In the genomic region with DNA sequence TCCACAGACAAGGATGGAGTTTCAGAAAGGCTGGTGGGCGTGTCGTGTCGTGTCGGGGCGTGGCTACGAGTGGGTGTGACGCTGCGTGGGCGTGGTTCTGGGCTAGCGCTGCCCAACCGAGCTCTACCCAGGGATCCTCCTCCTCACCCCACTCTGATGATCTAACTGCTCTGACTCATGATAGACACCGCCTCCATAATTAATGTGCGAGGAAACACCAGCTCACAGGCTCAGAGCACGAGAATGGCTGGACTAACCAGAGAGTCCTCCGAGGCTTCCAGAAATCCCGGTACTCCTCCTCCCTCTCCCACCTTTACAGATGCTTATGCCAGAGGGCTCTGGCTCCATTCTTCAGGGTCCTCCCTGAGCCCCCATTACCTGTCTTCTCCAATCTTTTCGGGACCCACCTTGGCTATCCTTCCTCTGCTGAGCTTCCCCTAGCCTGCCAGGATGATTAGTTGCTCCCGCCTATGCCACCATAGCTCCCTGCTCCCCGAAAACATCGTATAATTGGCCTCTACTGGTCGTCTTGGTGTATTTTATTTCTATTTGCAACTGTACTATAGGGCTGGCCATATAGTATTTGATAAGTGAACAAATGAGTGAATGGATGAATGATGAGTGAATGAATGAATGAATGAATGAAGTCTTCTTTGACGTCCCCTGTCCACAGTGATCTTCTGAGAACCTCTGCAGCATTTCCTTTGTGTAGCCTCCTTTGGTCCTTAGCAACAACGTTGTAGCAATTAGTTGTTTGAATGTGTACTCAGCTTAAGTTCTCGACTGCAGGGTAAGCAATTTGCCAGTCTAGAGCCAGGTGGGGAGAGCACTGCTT, we compare ENCODE assay signal across 9 cellular contexts. TPM values are rescaled to one million over a fixed set of nuclear protein-coding genes. Genes with fewer than 3 reads are reported as not detected.
DNase-seq lines count a peak whose midpoint lies in the region; ATAC-seq and TF ChIP-seq lines count a peak whose summit lies in the region.
"Had no signal": no experiment of that assay in that cellular context is flagged by ENCODE, and none has a peak within 500 bp of the region (broad histone marks: within the 10 kb centered on the region; RNA-seq: fewer than 3 reads in every experiment).

No MANE protein-coding gene starts in this region.

- H3K4me3 Mint-ChIP-seq in activated T-cell treated with anti-CD3 and anti-CD28 coated beads, Interleukin-2, amount 50 U/mL, for 72 hours = peak overlapping the region; percentile 54 to 64
- peak overlapping the region; percentile 5 for H3K4me3 Mint-ChIP-seq in natural killer cell treated with Interleukin-12 subunit alpha and Interleukin-12 subunit beta and Interleukin-15 and Interleukin-18, amount 100 ng/mL, for 72 hours
- peak overlapping the region; percentile 1 to 61 for H3K4me3 Mint-ChIP-seq in stimulated activated naive CD8-positive, alpha-beta T cell treated with anti-CD3 and anti-CD28 coated beads, Interleukin-15, amount 100 ng/mL, for 72 hours

- no peaks in the 10 kb centered on the region for H3K36me3 Mint-ChIP-seq in activated T-cell treated with anti-CD3 and anti-CD28 coated beads, Interleukin-2, amount 50 U/mL, for 72 hours (ENCODE audit: insufficient read depth in 2 of 2)
- no peaks in the 10 kb centered on the region for H3K36me3 Mint-ChIP-seq in natural killer cell treated with Interleukin-12 subunit alpha and Interleukin-12 subunit beta and Interleukin-15 and Interleukin-18, amount 100 ng/mL, for 72 hours

- ATAC-seq in activated T-cell treated with anti-CD3 and anti-CD28 coated beads, Interleukin-2, amount 50 U/mL, for 72 hours (replicated peaks in 1 of 2) = peak; percentile 97 to 99
- ATAC-seq in natural killer cell treated with Interleukin-12 subunit alpha and Interleukin-12 subunit beta and Interleukin-15 and Interleukin-18, amount 100 ng/mL, for 72 hours = peak; percentile 93 to 96
- peak; percentile 92 for ATAC-seq in stimulated activated naive CD8-positive, alpha-beta T cell treated with anti-CD3 and anti-CD28 coated beads, Interleukin-15, amount 100 ng/mL, for 72 hours

- H3K4me1 Mint-ChIP-seq in activated T-cell treated with anti-CD3 and anti-CD28 coated beads, Interleukin-2, amount 50 U/mL, for 72 hours (ENCODE audit: low read depth) = peaks cover 11% of the 10 kb centered on the region
- peaks cover 9 to 12% of the 10 kb centered on the region in 2 donors for H3K4me1 Mint-ChIP-seq in natural killer cell treated with Interleukin-12 subunit alpha and Interleukin-12 subunit beta and Interleukin-15 and Interleukin-18, amount 100 ng/mL, for 72 hours (ENCODE audit: low read depth in 2 of 2)
- peaks cover 18% of the 10 kb centered on the region for H3K4me1 Mint-ChIP-seq in stimulated activated naive CD8-positive, alpha-beta T cell treated with anti-CD3 and anti-CD28 coated beads, Interleukin-15, amount 100 ng/mL, for 72 hours

- H3K27ac Mint-ChIP-seq in activated T-cell treated with anti-CD3 and anti-CD28 coated beads, Interleukin-2, amount 50 U/mL, for 72 hours = peak overlapping the region; percentile 48
- peak overlapping the region; percentile 17 to 52 for H3K27ac Mint-ChIP-seq in natural killer cell treated with Interleukin-12 subunit alpha and Interleukin-12 subunit beta and Interleukin-15 and Interleukin-18, amount 100 ng/mL, for 72 hours
- H3K27ac Mint-ChIP-seq in stimulated activated naive CD8-positive, alpha-beta T cell treated with anti-CD3 and anti-CD28 coated beads, Interleukin-15, amount 100 ng/mL, for 72 hours = peak overlapping the region in 1 of 2 donors; percentile 81

- no peaks in the 10 kb centered on the region for H3K36me3 ChIP-seq in HUES6 (ENCODE audit: control insufficient read depth, insufficient read depth, low read length)

- H3K27me3 Mint-ChIP-seq in activated T-cell treated with anti-CD3 and anti-CD28 coated beads, Interleukin-2, amount 50 U/mL, for 72 hours (ENCODE audit: low read depth) = no peaks in the 10 kb centered on the region
- no peaks in the 10 kb centered on the region for H3K27me3 Mint-ChIP-seq in natural killer cell treated with Interleukin-12 subunit alpha and Interleukin-12 subunit beta and Interleukin-15 and Interleukin-18, amount 100 ng/mL, for 72 hours
- no peaks in the 10 kb centered on the region for H3K27me3 Mint-ChIP-seq in stimulated activated naive CD8-positive, alpha-beta T cell treated with anti-CD3 and anti-CD28 coated beads, Interleukin-15, amount 100 ng/mL, for 72 hours

- H3K9me3 ChIP-seq in HUES6 (ENCODE audit: control insufficient read depth, insufficient read depth, low read depth, low read length) = no peaks in the 10 kb centered on the region

- H3K9ac ChIP-seq in HUES6 (ENCODE audit: low read length) = peak overlapping the region; percentile 43

- no peaks in the 10 kb centered on the region for H3K27me3 ChIP-seq in HUES6 (ENCODE audit: control insufficient read depth, insufficient read depth, low read length)

- H3K4me1 ChIP-seq in HUES6 (ENCODE audit: control insufficient read depth, insufficient read depth, low read length) = peaks cover 9% of the 10 kb centered on the region; the same call in 1 of the 2 replicates

- H3K9me3 Mint-ChIP-seq in activated T-cell treated with anti-CD3 and anti-CD28 coated beads, Interleukin-2, amount 50 U/mL, for 72 hours = no peaks in the 10 kb centered on the region
- H3K9me3 Mint-ChIP-seq in natural killer cell treated with Interleukin-12 subunit alpha and Interleukin-12 subunit beta and Interleukin-15 and Interleukin-18, amount 100 ng/mL, for 72 hours = no peaks in the 10 kb centered on the region
- no peaks in the 10 kb centered on the region for H3K9me3 Mint-ChIP-seq in stimulated activated naive CD8-positive, alpha-beta T cell treated with anti-CD3 and anti-CD28 coated beads, Interleukin-15, amount 100 ng/mL, for 72 hours

- no peak for TF ChIP-seq CTCF in fibroblast of pulmonary artery (IDR thresholded peaks at IDR 0.05; ENCODE audit: low read length, missing control alignments)

- H3K4me3 ChIP-seq in HUES6 (ENCODE audit: low read depth, low read length) (peak overlapping the region; percentile 46), fibroblast of pulmonary artery (replicated peaks; ENCODE audit: low read depth, low read length) (no peak overlapping the region)

- no peak overlapping the region for H3K27ac ChIP-seq in HUES6 (ENCODE audit: low read depth, low read length)

- DNase-seq in DMS153 treated with DMSO at 0.1 percent for 48 hours (lab: John Stamatoyannopoulos, UW; ENCODE audit: unreplicated experiment) (peak; percentile 97), fibroblast of pulmonary artery (ENCODE audit: low read depth) (peak; percentile 88), DMS114 treated with DMSO at 0.1 percent for 48 hours (lab: John Stamatoyannopoulos, UW; ENCODE audit: unreplicated experiment) (no peak)
- peak; percentile 72 to 75 for DNase-seq in activated T-cell treated with anti-CD3 and anti-CD28 coated beads, Interleukin-2, amount 50 U/mL, for 72 hours
- DNase-seq in natural killer cell treated with Interleukin-12 subunit alpha and Interleukin-12 subunit beta and Interleukin-15 and Interleukin-18, amount 100 ng/mL, for 72 hours (ENCODE audit: low spot score) = peak; percentile 73
- peak; percentile 54 to 66 for DNase-seq in stimulated activated naive CD8-positive, alpha-beta T cell treated with anti-CD3 and anti-CD28 coated beads, Interleukin-15, amount 100 ng/mL, for 72 hours

TF ChIP-seq in PFSK-1, 5 proteins besides CTCF, POLR2A, EP300 and RAD21:
- peak; percentile 52; the same call in 1 of the 2 replicates for TF ChIP-seq POLR2AphosphoS5 (IDR thresholded peaks at IDR 0.05; ENCODE audit: low read depth, low read length)
- TF ChIP-seq SIN3A (IDR thresholded peaks at IDR 0.05; ENCODE audit: borderline replicate concordance, insufficient read depth, low read length) = no peak
- no peak for TF ChIP-seq TAF1 (IDR thresholded peaks at IDR 0.05; ENCODE audit: borderline replicate concordance, insufficient read depth, low read length)
- no peak for TF ChIP-seq FOXP2 (optimal IDR thresholded peaks at IDR 0.05; ENCODE audit: borderline replicate concordance, extremely low read depth, extremely low read length, insufficient read depth)
- TF ChIP-seq, protein P1, sequence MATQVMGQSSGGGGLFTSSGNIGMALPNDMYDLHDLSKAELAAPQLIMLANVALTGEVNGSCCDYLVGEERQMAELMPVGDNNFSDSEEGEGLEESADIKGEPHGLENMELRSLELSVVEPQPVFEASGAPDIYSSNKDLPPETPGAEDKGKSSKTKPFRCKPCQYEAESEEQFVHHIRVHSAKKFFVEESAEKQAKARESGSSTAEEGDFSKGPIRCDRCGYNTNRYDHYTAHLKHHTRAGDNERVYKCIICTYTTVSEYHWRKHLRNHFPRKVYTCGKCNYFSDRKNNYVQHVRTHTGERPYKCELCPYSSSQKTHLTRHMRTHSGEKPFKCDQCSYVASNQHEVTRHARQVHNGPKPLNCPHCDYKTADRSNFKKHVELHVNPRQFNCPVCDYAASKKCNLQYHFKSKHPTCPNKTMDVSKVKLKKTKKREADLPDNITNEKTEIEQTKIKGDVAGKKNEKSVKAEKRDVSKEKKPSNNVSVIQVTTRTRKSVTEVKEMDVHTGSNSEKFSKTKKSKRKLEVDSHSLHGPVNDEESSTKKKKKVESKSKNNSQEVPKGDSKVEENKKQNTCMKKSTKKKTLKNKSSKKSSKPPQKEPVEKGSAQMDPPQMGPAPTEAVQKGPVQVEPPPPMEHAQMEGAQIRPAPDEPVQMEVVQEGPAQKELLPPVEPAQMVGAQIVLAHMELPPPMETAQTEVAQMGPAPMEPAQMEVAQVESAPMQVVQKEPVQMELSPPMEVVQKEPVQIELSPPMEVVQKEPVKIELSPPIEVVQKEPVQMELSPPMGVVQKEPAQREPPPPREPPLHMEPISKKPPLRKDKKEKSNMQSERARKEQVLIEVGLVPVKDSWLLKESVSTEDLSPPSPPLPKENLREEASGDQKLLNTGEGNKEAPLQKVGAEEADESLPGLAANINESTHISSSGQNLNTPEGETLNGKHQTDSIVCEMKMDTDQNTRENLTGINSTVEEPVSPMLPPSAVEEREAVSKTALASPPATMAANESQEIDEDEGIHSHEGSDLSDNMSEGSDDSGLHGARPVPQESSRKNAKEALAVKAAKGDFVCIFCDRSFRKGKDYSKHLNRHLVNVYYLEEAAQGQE (IDR thresholded peaks at IDR 0.05; ENCODE audit: insufficient read depth in 1 of 2, low read depth in 2 of 2, low read length in 2 of 2) = no peak

RNA-seq across cellular contexts. Expression of a gene that starts 21.7 kb away (rescaled TPM):
- not detected for polyA plus RNA-seq in PFSK-1 (2012; ENCODE audit: insufficient read length, low read depth)
- total RNA-seq in activated T-cell treated with anti-CD3 and anti-CD28 coated beads, Interleukin-2, amount 50 U/mL, for 72 hours = 1 to 10 TPM; 3.0 to 3.2 TPM
- under 1 TPM; 0.19 to 0.36 TPM for total RNA-seq in natural killer cell treated with Interleukin-12 subunit alpha and Interleukin-12 subunit beta and Interleukin-15 and Interleukin-18, amount 100 ng/mL, for 72 hours

RNA-seq across cellular contexts. Expression of a gene that starts 31.0 kb away (rescaled TPM):
- 0.26 TPM for polyA plus RNA-seq in PFSK-1 (2012; ENCODE audit: insufficient read length, low read depth)
- under 1 TPM; 0.17 to 0.25 TPM for total RNA-seq in activated T-cell treated with anti-CD3 and anti-CD28 coated beads, Interleukin-2, amount 50 U/mL, for 72 hours
- not detected for total RNA-seq in natural killer cell treated with Interleukin-12 subunit alpha and Interleukin-12 subunit beta and Interleukin-15 and Interleukin-18, amount 100 ng/mL, for 72 hours
- total RNA-seq: T-helper 1 cell treated with Interleukin-12 subunit alpha and Interleukin-12 subunit beta and Interleukin-4 antibody, amounts not matched to agents 30 ng/mL and 1 ng/mL, for 36 hours had no signal

Comparison
In these comparisons a context has a peak if more than half of its experiments do, and no peak if none do; other contexts are left out.
1. H3K4me3 Mint-ChIP-seq: peak in every context shown above with its lines; median percentile 59 in activated T-cell treated with anti-CD3 and anti-CD28 coated beads, Interleukin-2, amount 50 U/mL, for 72 hours; 31 in stimulated activated naive CD8-positive, alpha-beta T cell treated with anti-CD3 and anti-CD28 coated beads, Interleukin-15, amount 100 ng/mL, for 72 hours; 5 in natural killer cell treated with Interleukin-12 subunit alpha and Interleukin-12 subunit beta and Interleukin-15 and Interleukin-18, amount 100 ng/mL, for 72 hours.